ENCODE assay signal across 2 cellular contexts in genomic region chr6:167882244-167882643, GRCh38.
TF ChIP-seq lines count a peak whose summit lies in the region.

No MANE protein-coding gene starts in this region.

TF ChIP-seq in HepG2, 621 proteins besides CTCF, POLR2A, EP300 and RAD21:
- TF ChIP-seq ZNF512B (CRISPR knock-in tag; IDR thresholded peaks at IDR 0.05; ENCODE audit: borderline replicate concordance) (no peak), ZNF460 (CRISPR knock-in tag; IDR thresholded peaks at IDR 0.05; ENCODE audit: borderline replicate concordance) (peak; percentile 78; the same call in 1 of the 2 replicates), NFIB (CRISPR knock-in tag; IDR thresholded peaks at IDR 0.05; ENCODE audit: borderline replicate concordance) (no peak), ARHGAP35 (CRISPR knock-in tag; IDR thresholded peaks at IDR 0.05; ENCODE audit: borderline replicate concordance) (no peak), ZNF569 (CRISPR knock-in tag; IDR thresholded peaks at IDR 0.05; ENCODE audit: borderline replicate concordance) (no peak), TCF7 (IDR thresholded peaks at IDR 0.05; ENCODE audit: low read depth) (no peak), ARID4A (CRISPR knock-in tag; IDR thresholded peaks at IDR 0.05; ENCODE audit: borderline replicate concordance) (no peak), CEBPG (CRISPR knock-in tag; IDR thresholded peaks at IDR 0.05) (peak; percentile 51), ZBTB10 (CRISPR knock-in tag; IDR thresholded peaks at IDR 0.05; ENCODE audit: borderline replicate concordance) (no peak), CEBPB (IDR thresholded peaks at IDR 0.05; ENCODE audit: borderline replicate concordance, low read depth, low read length) (peak; percentile 74)

TF ChIP-seq in K562, 482 proteins besides CTCF, POLR2A, EP300 and RAD21:
- peak; percentile 68 for TF ChIP-seq CEBPB (tag; IDR thresholded peaks at IDR 0.05)
- no peak for TF ChIP-seq ZNF586 (CRISPR knock-in tag; conservative IDR thresholded peaks at IDR 0.05)
- TF ChIP-seq CEBPG (CRISPR knock-in tag; IDR thresholded peaks at IDR 0.05) = no peak
- 0 out of 4 replicates have a peak, but pooled peaks of 1 of the 2 experiments have one; percentile 21 for TF ChIP-seq CEBPG (tag; conservative IDR thresholded peaks at IDR 0.05 in 1 of 2, IDR thresholded peaks at IDR 0.05 in 1 of 2)
